In genomic region chr15:62901087-62901486, GRCh38 we compare ENCODE assay signal across 21 cellular contexts.
DNase-seq lines count a peak whose midpoint lies in the region; ATAC-seq and TF ChIP-seq lines count a peak whose summit lies in the region.
"Had no signal": no experiment of that assay in that cellular context is flagged by ENCODE, and none has a peak within 500 bp of the region (broad histone marks: within the 10 kb centered on the region; RNA-seq: fewer than 3 reads in every experiment).

No MANE protein-coding gene starts in this region.

- no peak for ATAC-seq in thoracic aorta (ENCODE audit: insufficient number of reproducible peaks, low FRiP score, low read depth)
- ATAC-seq: activated CD8-positive, alpha-beta T cell treated with anti-CD3 and anti-CD28 coated beads, Interleukin-2, amount 10 ng/mL, durations not matched to agents 7 days and 5 days had no signal

- H3K4me1 ChIP-seq in cardiac muscle cell (ENCODE audit: low read depth) (peaks cover 70% of the 10 kb centered on the region), neuronal stem cell (ENCODE audit: control insufficient read depth in 2 of 2, insufficient read depth in 1 of 2, low read depth in 1 of 2, low read length in 2 of 2) (peaks cover 23 to 34% of the 10 kb centered on the region in 2 donors), thoracic aorta (ENCODE audit: control insufficient read depth in 1 of 2, low read depth in 2 of 2) (peaks cover 11 to 49% of the 10 kb centered on the region in 2 donors), HAP-1 (no peaks in the 10 kb centered on the region)

- H3K9me3 Mint-ChIP-seq in progenitor cell of endocrine pancreas (ENCODE audit: low read depth): no peaks in the 10 kb centered on the region

- H3K27me3 Mint-ChIP-seq in progenitor cell of endocrine pancreas: no peaks in the 10 kb centered on the region

- in situ Hi-C loops in HAP-1 (cut with MboI; ENCODE audit: low sequenced_read_pairs): no loop called here

- H3K4me1 Mint-ChIP-seq in progenitor cell of endocrine pancreas (ENCODE audit: low read depth): peaks cover 32% of the 10 kb centered on the region

- no peak overlapping the region for H3K4me2 ChIP-seq in neuronal stem cell (ENCODE audit: insufficient read depth, low read length, poor library complexity, severe bottlenecking)

- no peak overlapping the region for H4K8ac ChIP-seq in neuronal stem cell (ENCODE audit: low read depth, low read length)

- peak overlapping the region; percentile 32 for H2BK15ac ChIP-seq in neuronal stem cell (ENCODE audit: low read length)

- no peak overlapping the region for H3K23ac ChIP-seq in neuronal stem cell (ENCODE audit: low read depth, low read length, poor library complexity)

- no peak overlapping the region for H2AFZ ChIP-seq in neuronal stem cell (ENCODE audit: low read length)

- H3K79me1 ChIP-seq in neuronal stem cell (ENCODE audit: low read depth, low read length): no peaks in the 10 kb centered on the region

- peak overlapping the region; percentile 13 for H3K4ac ChIP-seq in neuronal stem cell (ENCODE audit: low read length)

- H3K27ac Mint-ChIP-seq in progenitor cell of endocrine pancreas: no peak overlapping the region
- H3K27ac Mint-ChIP-seq: activated CD8-positive, alpha-beta T cell treated with anti-CD3 and anti-CD28 coated beads, Interleukin-2, amount 10 ng/mL, durations not matched to agents 7 days and 5 days; CD14-positive monocyte had no signal

- H3K4me3 Mint-ChIP-seq in progenitor cell of endocrine pancreas (ENCODE audit: low read depth): no peak overlapping the region
- H3K4me3 Mint-ChIP-seq: activated CD8-positive, alpha-beta T cell treated with anti-CD3 and anti-CD28 coated beads, Interleukin-2, amount 10 ng/mL, durations not matched to agents 7 days and 5 days; CD14-positive monocyte had no signal

- peak overlapping the region; percentile 11 for H2BK12ac ChIP-seq in neuronal stem cell (ENCODE audit: low read length)

- peak overlapping the region; percentile 61 for H2AK5ac ChIP-seq in neuronal stem cell (ENCODE audit: low read depth, low read length)

- no peak overlapping the region for H3K9ac ChIP-seq in neuronal stem cell (ENCODE audit: low read depth, low read length, poor library complexity)

- H2BK5ac ChIP-seq in neuronal stem cell (ENCODE audit: low read length): no peak overlapping the region

- peak overlapping the region; percentile 59 for H4K91ac ChIP-seq in neuronal stem cell (ENCODE audit: low read depth, low read length, poor library complexity)

- H3K14ac ChIP-seq in neuronal stem cell (ENCODE audit: low read length): no peak overlapping the region

- no peaks in the 10 kb centered on the region for H3K27me3 ChIP-seq in cardiac muscle cell
- no peaks in the 10 kb centered on the region for H3K27me3 ChIP-seq in neuronal stem cell (ENCODE audit: control insufficient read depth in 3 of 3, insufficient read depth in 3 of 3, low read depth in 1 of 3, low read length in 3 of 3)
- no peaks in the 10 kb centered on the region for H3K27me3 ChIP-seq in thoracic aorta (replicated peaks; ENCODE audit: insufficient read depth)
- H3K27me3 ChIP-seq in HAP-1 (ENCODE audit: low read depth): no peaks in the 10 kb centered on the region
- H3K27me3 ChIP-seq: MG63 had no signal

- H3K36me3 ChIP-seq in cardiac muscle cell: no peaks in the 10 kb centered on the region
- H3K36me3 ChIP-seq in neuronal stem cell (replicated peaks in 1 of 2; ENCODE audit: control insufficient read depth in 2 of 2, insufficient read depth in 2 of 2, low read length in 2 of 2): no peaks in the 10 kb centered on the region
- H3K36me3 ChIP-seq in thoracic aorta: no peaks in the 10 kb centered on the region
- no peaks in the 10 kb centered on the region for H3K36me3 ChIP-seq in HAP-1 (replicated peaks)
- H3K36me3 ChIP-seq: MG63 had no signal

- peak overlapping the region; percentile 64 for H3K27ac ChIP-seq in cardiac muscle cell
- H3K27ac ChIP-seq in neuronal stem cell (replicated peaks; ENCODE audit: low read length): no peak overlapping the region
- peak overlapping the region; percentile 55 to 81 for H3K27ac ChIP-seq in thoracic aorta

- TF ChIP-seq CTCF in cardiac muscle cell (IDR thresholded peaks at IDR 0.05; ENCODE audit: low read depth, low read length) (no peak), thoracic aorta (IDR thresholded peaks at IDR 0.05) (no peak), progenitor cell of endocrine pancreas (IDR thresholded peaks at IDR 0.05; ENCODE audit: unreplicated experiment) (no peak)

- no peak overlapping the region for H3K4me3 ChIP-seq in cardiac muscle cell
- no peak overlapping the region for H3K4me3 ChIP-seq in neuronal stem cell (ENCODE audit: low read length in 2 of 2)
- H3K4me3 ChIP-seq in thoracic aorta: no peak overlapping the region
- H3K4me3 ChIP-seq in HAP-1: no peak overlapping the region
- H3K4me3 ChIP-seq: MG63 had no signal

- H3K9me3 ChIP-seq in cardiac muscle cell (ENCODE audit: low read depth): no peaks in the 10 kb centered on the region
- H3K9me3 ChIP-seq in neuronal stem cell (replicated peaks in 1 of 2; ENCODE audit: control insufficient read depth in 2 of 2, insufficient read depth in 1 of 2, low read depth in 1 of 2, low read length in 2 of 2): no peaks in the 10 kb centered on the region
- no peaks in the 10 kb centered on the region for H3K9me3 ChIP-seq in thoracic aorta
- H3K9me3 ChIP-seq in HAP-1: no peaks in the 10 kb centered on the region
- H3K9me3 ChIP-seq: MG63 had no signal

- peak overlapping the region; percentile 86 for H3K18ac ChIP-seq in neuronal stem cell (ENCODE audit: low read length)

- no peaks in the 10 kb centered on the region for H3K36me3 Mint-ChIP-seq in progenitor cell of endocrine pancreas (ENCODE audit: insufficient read depth)
- H3K36me3 Mint-ChIP-seq: CD14-positive monocyte had no signal

- no CpG with 5 or more reads among the region's 14 CpGs for WGBS in neuronal stem cell (ENCODE audit: extremely low coverage in 2 of 2, insufficient read length in 2 of 2, insufficient replicate concordance in 1 of 2), 2 donors

- peak; percentile 59 for DNase-seq in RPMI8226
- no peak for DNase-seq in cardiac muscle cell (ENCODE audit: low read depth in 1 of 2, low spot score in 1 of 2)
- DNase-seq in neuronal stem cell (ENCODE audit: low spot score): no peak
- DNase-seq in thoracic aorta (ENCODE audit: low spot score): no peak
- no peak for DNase-seq in progenitor cell of endocrine pancreas (ENCODE audit: low spot score, unreplicated experiment)
- no peak for DNase-seq in HAP-1 (ENCODE audit: low spot score in 2 of 2)
- DNase-seq in NCI-H2081 (lab: John Stamatoyannopoulos, UW): no peak
- DNase-seq: activated CD4-positive, CD25-positive, alpha-beta regulatory T cell treated with anti-CD3 and anti-CD28 coated beads, Interleukin-2, amount 50 U/mL, for 72 hours; activated CD8-positive, alpha-beta T cell treated with anti-CD3 and anti-CD28 coated beads, Interleukin-2, amount 10 ng/mL, durations not matched to agents 7 days and 5 days; activated gamma-delta T cell treated with Interleukin-2 at 50 U/mL for 16 hours; activated T-cell treated with anti-CD3 and anti-CD28 coated beads, Interleukin-2, amount 50 U/mL, for 1 hour; H7; head of caudate nucleus; NCI-H1436; NCI-H2171; NCI-H524 treated with DMSO at 0.1 percent for 48 hours; occipital lobe; SHP77; stimulated activated CD4-positive, alpha-beta T cell treated with anti-CD3 and anti-CD28 coated beads, Interleukin-15, amount 100 ng/mL, for 24 hours had no signal

- peak overlapping the region; percentile 50 for H2BK120ac ChIP-seq in neuronal stem cell (ENCODE audit: low read depth, low read length)
